31 cellular contexts compared by ENCODE assay signal in genomic region chr17:74907012-74907411, GRCh38. TPM values are rescaled to one million over a fixed set of nuclear protein-coding genes. Genes with fewer than 3 reads are reported as not detected.
DNase-seq lines count a peak whose midpoint lies in the region; ATAC-seq, FAIRE-seq and TF ChIP-seq lines count a peak whose summit lies in the region.
"Had no signal": no experiment of that assay in that cellular context is flagged by ENCODE, and none has a peak within 500 bp of the region (broad histone marks: within the 10 kb centered on the region; RNA-seq: fewer than 3 reads in every experiment).

No MANE protein-coding gene starts in this region.

- CTCF ChIA-PET in HCT116 (lab: Charles Lee) (no interaction called here), H1 (lab: Charles Lee; ENCODE audit: partially characterized antibody) (interaction anchor here (0.7 to 49.9 kb wide), 5 partner anchors 16 to 252 kb away, joined by 3 to 1072 read pairs (median 10); partner anchors contain the start of genes OTOP2 and USH1G)

- no peak overlapping the region for H3K4me3 ChIP-seq in HCT116 (replicated peaks in 1 of 2; ENCODE audit: low read depth in 1 of 2, low read length in 2 of 2)
- no peak overlapping the region for H3K4me3 ChIP-seq in H1 (ENCODE audit: extremely low read depth in 1 of 4, insufficient read depth in 2 of 4, low read depth in 3 of 4, low read length in 4 of 4)
- no peak overlapping the region for H3K4me3 ChIP-seq in right cardiac atrium (ENCODE audit: low read length)
- H3K4me3 ChIP-seq: BLaER1, GM12878 had no signal

- no peak overlapping the region for H4K91ac ChIP-seq in H1 (replicated peaks; ENCODE audit: insufficient read length, low read length)

- H3K27ac ChIP-seq in HCT116 (ENCODE audit: low read depth, low read length) (peak overlapping the region; percentile 29; the same call in 1 of the 2 replicates), H1 (ENCODE audit: low read depth, low read length) (no peak overlapping the region), right cardiac atrium (ENCODE audit: low read length) (no peak overlapping the region)
- H3K27ac ChIP-seq: BLaER1 had no signal

- no peak overlapping the region for H2BK120ac ChIP-seq in H1 (replicated peaks; ENCODE audit: low read depth, low read length)

- no peak overlapping the region for H3K23ac ChIP-seq in H1 (ENCODE audit: insufficient read length)

- H3K9me3 ChIP-seq in HCT116 (ENCODE audit: control insufficient read depth in 1 of 2, insufficient read depth in 1 of 2, low read depth in 1 of 2, low read length in 2 of 2): no peaks in the 10 kb centered on the region
- H3K9me3 ChIP-seq in H1 (ENCODE audit: insufficient read depth in 2 of 2, low read depth in 1 of 2, low read length in 1 of 2): peaks cover 0 to 7% of the 10 kb centered on the region in 2 experiments; a peak in 1 of 4 replicates
- no peaks in the 10 kb centered on the region for H3K9me3 ChIP-seq in right cardiac atrium (ENCODE audit: control insufficient read depth, low read length)
- H3K9me3 ChIP-seq: BE2C had no signal

- no peak overlapping the region for H2BK5ac ChIP-seq in H1 (ENCODE audit: low read depth, low read length)

- H3K4me3 Mint-ChIP-seq in osteocyte (ENCODE audit: unreplicated experiment): no peak overlapping the region
- H3K4me3 Mint-ChIP-seq: CD14-positive monocyte; CD4-positive, alpha-beta memory T cell; CD4-positive, CD25-positive, alpha-beta regulatory T cell; CD8-positive, alpha-beta memory T cell had no signal

- no TSS peak for BruUV-seq in HCT116 (replicated peaks; lab: Mats Ljungman, UMichigan)

- no peak overlapping the region for H4K8ac ChIP-seq in H1 (ENCODE audit: extremely low read depth, insufficient read depth, low read length)

- H3K27ac Mint-ChIP-seq in osteocyte (ENCODE audit: unreplicated experiment): no peak overlapping the region
- H3K27ac Mint-ChIP-seq: CD14-positive monocyte; CD4-positive, CD25-positive, alpha-beta regulatory T cell had no signal

- H3K4me1 ChIP-seq in HCT116 (ENCODE audit: control insufficient read depth in 1 of 2, insufficient read depth in 2 of 2, low read length in 2 of 2) (peaks cover 3 to 30% of the 10 kb centered on the region in 2 experiments), H1 (replicated peaks in 1 of 4; ENCODE audit: control insufficient read depth in 3 of 4, insufficient read depth in 4 of 4, low read length in 3 of 4) (peaks cover 5 to 18% (median 14%) of the 10 kb centered on the region in 4 experiments), right cardiac atrium (ENCODE audit: control insufficient read depth, insufficient read depth, low read length) (no peaks in the 10 kb centered on the region)
- H3K4me1 ChIP-seq: BE2C had no signal

- H2BK20ac ChIP-seq in H1 (ENCODE audit: low read length): no peak overlapping the region

- no peak overlapping the region for H4K5ac ChIP-seq in H1 (ENCODE audit: insufficient read length, low read depth, low read length)

- H3K23me2 ChIP-seq in H1 (ENCODE audit: low read depth, low read length): no peaks in the 10 kb centered on the region

- TF ChIP-seq RAD21 in HCT116 (IDR thresholded peaks at IDR 0.05; ENCODE audit: low read depth) (no peak), H1 (IDR thresholded peaks at IDR 0.05 in 1 of 2, conservative IDR thresholded peaks at IDR 0.05 in 1 of 2; ENCODE audit: low read depth in 2 of 2, low read length in 2 of 2) (no peak)

- peaks cover 35% of the 10 kb centered on the region for H3K27me3 Mint-ChIP-seq in osteocyte (ENCODE audit: unreplicated experiment)

- H2BK15ac ChIP-seq in H1 (ENCODE audit: low read length): no peak overlapping the region

- TF ChIP-seq CTCF in HCT116 (IDR thresholded peaks at IDR 0.05 in 2 of 3, conservative IDR thresholded peaks at IDR 0.05 in 1 of 3; ENCODE audit: borderline replicate concordance in 1 of 3, insufficient read depth in 1 of 3, low read depth in 2 of 3, low read length in 2 of 3): no peak
- TF ChIP-seq CTCF in H1 (IDR thresholded peaks at IDR 0.05; ENCODE audit: control extremely low read depth in 1 of 3, insufficient read depth in 1 of 3, low read depth in 1 of 3, low read length in 3 of 3): no peak
- no peak for TF ChIP-seq CTCF in osteocyte (IDR thresholded peaks at IDR 0.05)

- no peak overlapping the region for H2AK5ac ChIP-seq in H1 (ENCODE audit: low read depth, low read length)

- intact Hi-C loops in HCT116 (cut with micrococcal nuclease) (no loop called here), right cardiac atrium (cut with DNase I) (no loop called here)

- POLR2A ChIA-PET in HCT116 (lab: Charles Lee) (interaction anchor here (2.0 kb wide), 1 partner anchor 34 kb away, joined by 15 read pairs; the partner anchor contains the start of gene FDXR), H1 (lab: Charles Lee; ENCODE audit: partially characterized antibody) (interaction anchor here (0.9 to 2.0 kb wide), 6 partner anchors 9 to 106 kb away, joined by 3 to 7 read pairs (median 4); partner anchors contain the start of genes FADS6, MRPL58 and OTOP2)

- ATAC-seq in HCT116: no peak
- ATAC-seq in right cardiac atrium: no peak
- ATAC-seq: GM12878 had no signal

- WGBS in H1 (ENCODE audit: extremely low coverage in 1 of 2, insufficient coverage in 1 of 2, insufficient read length in 1 of 2, insufficient replicate concordance in 2 of 2, low coverage in 1 of 2, low lambda C conversion rate in 2 of 2, missing lambda C conversion rate in 1 of 2), 2 experiments: 93% methylated on average over 26 of the region's 34 CpGs; no CpG with 5 or more reads in 1 of the 2 experiments
- 96% methylated on average over 34 of the region's 34 CpGs for WGBS in right cardiac atrium

- H3K9ac ChIP-seq in HCT116 (ENCODE audit: low read length) (no peak overlapping the region), H1 (replicated peaks in 1 of 4; ENCODE audit: extremely low read depth in 1 of 4, low read depth in 3 of 4, low read length in 3 of 4) (no peak overlapping the region)
- H3K9ac ChIP-seq: BLaER1 had no signal

- H3K18ac ChIP-seq in H1 (ENCODE audit: extremely low read depth, low read length): no peak overlapping the region

- TF ChIP-seq POLR2A in HCT116 (IDR thresholded peaks at IDR 0.05; ENCODE audit: borderline replicate concordance, extremely low read depth, insufficient read depth, insufficient read length): no peak
- TF ChIP-seq POLR2A in H1 (IDR thresholded peaks at IDR 0.05; ENCODE audit: control extremely low read depth in 1 of 2, low read depth in 2 of 2, low read length in 2 of 2): no peak

- H2AFZ ChIP-seq in HCT116 (ENCODE audit: low read depth, low read length, poor library complexity, severe bottlenecking): no peak overlapping the region
- no peak overlapping the region for H2AFZ ChIP-seq in H1 (ENCODE audit: low read length)

- no peak for DNase-seq in HCT116 (ENCODE audit: low read depth, low spot score)
- DNase-seq in H1 (ENCODE audit: low read depth in 1 of 2, low spot score in 2 of 2): no peak
- peak; percentile 83 for DNase-seq in osteocyte (ENCODE audit: extremely low spot score, unreplicated experiment)
- DNase-seq in right cardiac atrium: no peak
- no peak for DNase-seq in NCI-H187 treated with DMSO at 0.1 percent for 48 hours (lab: John Stamatoyannopoulos, UW)
- no peak for DNase-seq in activated CD8-positive, alpha-beta memory T cell treated with anti-CD3 and anti-CD28 coated beads for 24 hours
- DNase-seq: 8988T; ACHN; BE2C; C1 segment of cervical spinal cord; CD4-positive, alpha-beta memory T cell; CD4-positive, CD25-positive, alpha-beta regulatory T cell; CD8-positive, alpha-beta memory T cell; COR-L47; DMS 273 treated with DMSO at 0.1 percent for 48 hours; DMS153; DMS53; DMS79; DND-41; EL; GDM1 had no signal

- H3K14ac ChIP-seq in H1 (ENCODE audit: insufficient read length): no peak overlapping the region

- H3K4me1 Mint-ChIP-seq in osteocyte (ENCODE audit: unreplicated experiment): no peaks in the 10 kb centered on the region
- H3K4me1 Mint-ChIP-seq: CD8-positive, alpha-beta memory T cell had no signal

- H3K79me1 ChIP-seq in H1 (ENCODE audit: low read depth, low read length): no peaks in the 10 kb centered on the region

- no peaks in the 10 kb centered on the region for H3K9me2 ChIP-seq in HCT116 (ENCODE audit: insufficient read depth)

- H3K4ac ChIP-seq in H1 (replicated peaks; ENCODE audit: insufficient read length, low read depth, low read length): no peak overlapping the region

- no peaks in the 10 kb centered on the region for H3K9me3 Mint-ChIP-seq in osteocyte (ENCODE audit: unreplicated experiment)
- H3K9me3 Mint-ChIP-seq: CD4-positive, alpha-beta memory T cell; CD4-positive, CD25-positive, alpha-beta regulatory T cell had no signal

- no peak overlapping the region for H2BK12ac ChIP-seq in H1 (ENCODE audit: low read depth, low read length)

- H3K27me3 ChIP-seq in HCT116 (ENCODE audit: insufficient read depth, low read length) (no peaks in the 10 kb centered on the region), H1 (replicated peaks in 1 of 4; ENCODE audit: control insufficient read depth in 3 of 4, extremely low read depth in 1 of 4, insufficient read depth in 3 of 4, low read length in 3 of 4) (peaks cover 0 to 2% (median under 1%) of the 10 kb centered on the region in 4 experiments; a peak in 3 of 7 replicates), right cardiac atrium (ENCODE audit: control insufficient read depth, insufficient read depth) (no peaks in the 10 kb centered on the region)
- H3K27me3 ChIP-seq: BE2C, BLaER1 had no signal

- H3K4me2 ChIP-seq in HCT116 (ENCODE audit: low read length) (no peak overlapping the region), H1 (ENCODE audit: insufficient read depth in 1 of 2, low read depth in 2 of 2, low read length in 2 of 2) (no peak overlapping the region)
- H3K4me2 ChIP-seq: BLaER1 had no signal

- H4K20me1 ChIP-seq in HCT116 (ENCODE audit: insufficient read depth): no peaks in the 10 kb centered on the region
- no peaks in the 10 kb centered on the region for H4K20me1 ChIP-seq in H1 (replicated peaks in 1 of 2; ENCODE audit: control insufficient read depth in 1 of 2, insufficient read depth in 2 of 2, low read length in 2 of 2)
- H4K20me1 ChIP-seq: BLaER1 had no signal

- H3K36me3 ChIP-seq in HCT116 (ENCODE audit: control insufficient read depth in 1 of 2, insufficient read depth in 2 of 2, low read length in 2 of 2): no peaks in the 10 kb centered on the region
- no peaks in the 10 kb centered on the region for H3K36me3 ChIP-seq in H1 (ENCODE audit: control insufficient read depth in 2 of 4, insufficient read depth in 4 of 4, low read length in 3 of 4)
- H3K36me3 ChIP-seq: BE2C, BLaER1 had no signal

- no peak for FAIRE-seq in H1 (lab: Jason Lieb, UNC)
- FAIRE-seq: A204.1, GM12878, GM12892, GM18507 had no signal

- H3K36me3 Mint-ChIP-seq in osteocyte (ENCODE audit: unreplicated experiment): no peaks in the 10 kb centered on the region
- H3K36me3 Mint-ChIP-seq: CD14-positive monocyte; CD4-positive, alpha-beta memory T cell; CD4-positive, CD25-positive, alpha-beta regulatory T cell; CD8-positive, alpha-beta memory T cell had no signal

- no peak overlapping the region for H3K56ac ChIP-seq in H1 (replicated peaks; ENCODE audit: insufficient read length, low read depth, low read length)

- H3K79me2 ChIP-seq in HCT116 (ENCODE audit: insufficient read depth, low read length) (no peaks in the 10 kb centered on the region), H1 (ENCODE audit: control insufficient read depth in 1 of 2, insufficient read depth in 2 of 2, low read length in 2 of 2) (no peaks in the 10 kb centered on the region)

- RAD21 ChIA-PET in HCT116 (lab: Charles Lee; ENCODE audit: low non-redundant PET in 1 of 2, low total read pairs in 2 of 2, uncharacterized antibody in 2 of 2, unreplicated experiment in 2 of 2): no interaction called here

- TF ChIP-seq EP300 in H1 (IDR thresholded peaks at IDR 0.05; ENCODE audit: borderline replicate concordance in 1 of 2, low read depth in 2 of 2, low read length in 2 of 2): no peak

RNA-seq across cellular contexts. Expression of gene FADS6, which starts 13.6 kb away (rescaled TPM):
- total RNA-seq in HCT116 (2021; ENCODE audit: unreplicated experiment) (not detected), osteocyte (not detected in 2 replicates), right cardiac atrium (not detected)
- not detected in 2 replicates for polyA plus RNA-seq in HCT116 (2012)
- 0.56 and 0.80 TPM in 2 replicates for total RNA-seq in H1 (2021; fragmentation: NEBNext Ultra II Directional; extraction: Animal tissue kit (Norgen Biotek cat#: 25700))
- polyA plus RNA-seq in H1 (2011; rRNA removed) (2.5 and 2.6 TPM in 2 replicates), right cardiac atrium (0.05 TPM)
- polyA plus RNA-seq in H1 (2011; cell fraction: cytosol; rRNA removed): 2.2 TPM
- polyA plus RNA-seq in H1 (2011; cell fraction: nucleus; rRNA removed): 2.2 TPM
- polyA plus RNA-seq in H1 (2012, experiment 1 of 2): 0.79 to 2.0 TPM (median 1.4 TPM) in 4 replicates
- polyA plus RNA-seq in H1 (2012, experiment 2 of 2): 0.67 TPM
- 0.67 TPM for polyA plus RNA-seq in H1 (2013, experiment 1 of 2)
- polyA plus RNA-seq in H1 (2013, experiment 2 of 2): 0.52 TPM
- 1.6 and 2.1 TPM in 2 replicates for polyA minus RNA-seq in H1 (2011; rRNA and poly(A)+ RNA removed)
- polyA minus RNA-seq in H1 (2011; cell fraction: cytosol; rRNA and poly(A)+ RNA removed): 1.8 TPM
- 0.80 TPM for polyA minus RNA-seq in H1 (2011; cell fraction: nucleus; rRNA and poly(A)+ RNA removed)
- total RNA-seq: A673; CD4-positive, alpha-beta memory T cell; CD4-positive, CD25-positive, alpha-beta regulatory T cell; CD8-positive, alpha-beta memory T cell; Daoy; G401; GM12878 had no signal
- polyA plus RNA-seq: AG04450; CD14-positive monocyte; CD4-positive, alpha-beta memory T cell; CD4-positive, CD25-positive, alpha-beta regulatory T cell; CD8-positive, alpha-beta memory T cell; GM12878 had no signal

RNA-seq across cellular contexts. Expression of gene USH1G, which starts 16.0 kb away (rescaled TPM):
- total RNA-seq in HCT116 (2021; ENCODE audit: unreplicated experiment): 3.1 TPM
- polyA plus RNA-seq in HCT116 (2012): 2.2 and 2.4 TPM in 2 replicates
- total RNA-seq in H1 (2021; fragmentation: NEBNext Ultra II Directional; extraction: Animal tissue kit (Norgen Biotek cat#: 25700)): 1.6 and 1.7 TPM in 2 replicates
- 4.3 and 5.0 TPM in 2 replicates for polyA plus RNA-seq in H1 (2011; rRNA removed)
- polyA plus RNA-seq in H1 (2011; cell fraction: cytosol; rRNA removed): 3.5 TPM
- polyA plus RNA-seq in H1 (2011; cell fraction: nucleus; rRNA removed): 3.5 TPM
- 1.3 to 2.8 TPM (median 2.0 TPM) in 4 replicates for polyA plus RNA-seq in H1 (2012, experiment 1 of 2)
- 1.9 TPM for polyA plus RNA-seq in H1 (2012, experiment 2 of 2)
- polyA plus RNA-seq in H1 (2013, experiment 1 of 2): 0.61 TPM
- polyA plus RNA-seq in H1 (2013, experiment 2 of 2): 0.70 TPM
- polyA minus RNA-seq in H1 (2011; rRNA and poly(A)+ RNA removed): 5.1 and 8.8 TPM in 2 replicates
- polyA minus RNA-seq in H1 (2011; cell fraction: cytosol; rRNA and poly(A)+ RNA removed): 3.7 TPM
- 4.2 TPM for polyA minus RNA-seq in H1 (2011; cell fraction: nucleus; rRNA and poly(A)+ RNA removed)
- total RNA-seq in osteocyte: not detected in 2 replicates
- total RNA-seq in right cardiac atrium: under 1 TPM; 0.06 to 0.59 (median 0.27) TPM
- 0.23 TPM for polyA plus RNA-seq in right cardiac atrium
- total RNA-seq: A673; CD4-positive, alpha-beta memory T cell; CD4-positive, CD25-positive, alpha-beta regulatory T cell; CD8-positive, alpha-beta memory T cell; Daoy had no signal
- polyA plus RNA-seq: AG04450; CD14-positive monocyte; CD4-positive, alpha-beta memory T cell; CD4-positive, CD25-positive, alpha-beta regulatory T cell; CD8-positive, alpha-beta memory T cell had no signal

RNA-seq across cellular contexts. Expression of gene OTOP2, which starts 17.1 kb away (rescaled TPM):
- not detected for total RNA-seq in HCT116 (2021; ENCODE audit: unreplicated experiment)
- polyA plus RNA-seq in HCT116 (2012): 0.04 and 0.07 TPM in 2 replicates
- total RNA-seq in H1 (2021; fragmentation: NEBNext Ultra II Directional; extraction: Animal tissue kit (Norgen Biotek cat#: 25700)): not detected in 2 replicates
- polyA plus RNA-seq in H1 (2011; rRNA removed): 0.23 and 0.27 TPM in 2 replicates
- 0.23 TPM for polyA plus RNA-seq in H1 (2011; cell fraction: cytosol; rRNA removed)
- polyA plus RNA-seq in H1 (2011; cell fraction: nucleus; rRNA removed): 0.37 TPM
- 0.11 to 0.18 TPM (median 0.16 TPM) in 3 of 4 replicates, not detected in the other for polyA plus RNA-seq in H1 (2012, experiment 1 of 2)
- polyA plus RNA-seq in H1 (2012, experiment 2 of 2): not detected
- polyA plus RNA-seq in H1 (2013, experiment 1 of 2): not detected
- 0.06 TPM for polyA plus RNA-seq in H1 (2013, experiment 2 of 2)
- not detected in 2 replicates for polyA minus RNA-seq in H1 (2011; rRNA and poly(A)+ RNA removed)
- not detected for polyA minus RNA-seq in H1 (2011; cell fraction: cytosol; rRNA and poly(A)+ RNA removed)
- polyA minus RNA-seq in H1 (2011; cell fraction: nucleus; rRNA and poly(A)+ RNA removed): not detected
- not detected in 2 replicates for total RNA-seq in osteocyte
- not detected for total RNA-seq in right cardiac atrium
- polyA plus RNA-seq in right cardiac atrium: not detected
- total RNA-seq: A673; CD4-positive, alpha-beta memory T cell; CD4-positive, CD25-positive, alpha-beta regulatory T cell; CD8-positive, alpha-beta memory T cell; Daoy; G401; GM12878 had no signal
- polyA plus RNA-seq: AG04450; CD14-positive monocyte; CD4-positive, alpha-beta memory T cell; CD4-positive, CD25-positive, alpha-beta regulatory T cell; CD8-positive, alpha-beta memory T cell; GM12878 had no signal

RNA-seq across cellular contexts. Expression of gene OTOP3, which starts 28.7 kb away (rescaled TPM):
- total RNA-seq in HCT116 (2021; ENCODE audit: unreplicated experiment) (not detected), osteocyte (not detected in 2 replicates), right cardiac atrium (not detected)
- not detected in 2 replicates for polyA plus RNA-seq in HCT116 (2012)
- not detected in 2 replicates for total RNA-seq in H1 (2021; fragmentation: NEBNext Ultra II Directional; extraction: Animal tissue kit (Norgen Biotek cat#: 25700))
- polyA plus RNA-seq in H1 (2011; rRNA removed) (0.05 and 0.09 TPM in 2 replicates), right cardiac atrium (not detected)
- 0.04 TPM for polyA plus RNA-seq in H1 (2011; cell fraction: cytosol; rRNA removed)
- not detected for polyA plus RNA-seq in H1 (2011; cell fraction: nucleus; rRNA removed)
- not detected in 4 replicates for polyA plus RNA-seq in H1 (2012, experiment 1 of 2)
- not detected for polyA plus RNA-seq in H1 (2012, experiment 2 of 2)
- 0.02 TPM for polyA plus RNA-seq in H1 (2013, experiment 1 of 2)
- polyA plus RNA-seq in H1 (2013, experiment 2 of 2): not detected
- not detected in 2 replicates for polyA minus RNA-seq in H1 (2011; rRNA and poly(A)+ RNA removed)
- polyA minus RNA-seq in H1 (2011; cell fraction: cytosol; rRNA and poly(A)+ RNA removed): not detected
- not detected for polyA minus RNA-seq in H1 (2011; cell fraction: nucleus; rRNA and poly(A)+ RNA removed)
- total RNA-seq: A673; CD4-positive, alpha-beta memory T cell; CD4-positive, CD25-positive, alpha-beta regulatory T cell; CD8-positive, alpha-beta memory T cell; Daoy; G401; GM12878 had no signal
- polyA plus RNA-seq: AG04450; CD14-positive monocyte; CD4-positive, alpha-beta memory T cell; CD4-positive, CD25-positive, alpha-beta regulatory T cell; CD8-positive, alpha-beta memory T cell had no signal

RNA-seq across cellular contexts. Expression of gene FDXR, which starts 34.2 kb away (rescaled TPM):
- total RNA-seq in HCT116 (2021; ENCODE audit: unreplicated experiment) (98.8 TPM), osteocyte (9.1 and 11.2 TPM in 2 replicates), right cardiac atrium (10 to 100 TPM in 1 of 4 donors, 1 to 10 TPM in 3; 4.9 to 10.5 (median 7.1) TPM)
- polyA plus RNA-seq in HCT116 (2012): 82.6 and 86.1 TPM in 2 replicates
- 24.2 and 25.6 TPM in 2 replicates for total RNA-seq in H1 (2021; fragmentation: NEBNext Ultra II Directional; extraction: Animal tissue kit (Norgen Biotek cat#: 25700))
- polyA plus RNA-seq in H1 (2011; rRNA removed) (31.4 and 44.0 TPM in 2 replicates), right cardiac atrium (9.9 TPM)
- 52.5 TPM for polyA plus RNA-seq in H1 (2011; cell fraction: cytosol; rRNA removed)
- 67.0 TPM for polyA plus RNA-seq in H1 (2011; cell fraction: nucleus; rRNA removed)
- polyA plus RNA-seq in H1 (2012, experiment 1 of 2): 20.6 to 42.6 TPM (median 37.8 TPM) in 4 replicates
- polyA plus RNA-seq in H1 (2012, experiment 2 of 2): 33.2 TPM
- 13.2 TPM for polyA plus RNA-seq in H1 (2013, experiment 1 of 2)
- 13.1 TPM for polyA plus RNA-seq in H1 (2013, experiment 2 of 2)
- polyA minus RNA-seq in H1 (2011; rRNA and poly(A)+ RNA removed): 10.8 and 11.3 TPM in 2 replicates
- 20.4 TPM for polyA minus RNA-seq in H1 (2011; cell fraction: cytosol; rRNA and poly(A)+ RNA removed)
- 25.0 TPM for polyA minus RNA-seq in H1 (2011; cell fraction: nucleus; rRNA and poly(A)+ RNA removed)

Comparison
In these comparisons a context has a peak if more than half of its experiments do, and no peak if none do; other contexts are left out.
1. Of the 16 proteins assayed by ChIP-seq in both H1 and HCT116: peak only in H1: MAX; only in HCT116: none; in both: none; in neither: 15.